ENCODE assay signal across 8 cellular contexts in genomic region chr6:24980507-24981384, GRCh38. TPM values are rescaled to one million over a fixed set of nuclear protein-coding genes. Genes with fewer than 3 reads are reported as not detected.
DNase-seq lines count a peak whose midpoint lies in the region; ATAC-seq and TF ChIP-seq lines count a peak whose summit lies in the region.

No MANE protein-coding gene starts in this region.

- peaks cover 0 to 5% of the 10 kb centered on the region in 2 donors for H3K4me1 ChIP-seq in lung (ENCODE audit: control insufficient read depth in 2 of 2, insufficient read depth in 2 of 2, low read length in 2 of 2)
- peaks cover 0 to 24% (median 9%) of the 10 kb centered on the region in 6 donors for H3K4me1 ChIP-seq in spleen
- peaks cover 16% of the 10 kb centered on the region for H3K4me1 ChIP-seq in testis

- H3K9me3 ChIP-seq in lung (ENCODE audit: control insufficient read depth in 2 of 2, insufficient read depth in 1 of 2, low read length in 1 of 2) (no peaks in the 10 kb centered on the region), spleen (no peaks in the 10 kb centered on the region), testis (no peaks in the 10 kb centered on the region)

- ATAC-seq in T-cell (replicated peaks in 1 of 4) (peak; percentile 29 to 61 (median 44)), lung (ENCODE audit: insufficient read depth, low FRiP score) (peak; percentile 54), GM21786 (IDR thresholded peaks at IDR 0.05; ENCODE audit: unreplicated experiment) (no peak), GM18867 (IDR thresholded peaks at IDR 0.05; ENCODE audit: unreplicated experiment) (no peak)

- intact Hi-C loops in spleen (cut with DNase I; ENCODE audit: low total_unique reads) = no loop called here
- intact Hi-C loops in testis (cut with DNase I; ENCODE audit: low total_unique reads) = no loop called here

- CTCF ChIA-PET in T-cell (lab: Charles Lee) = interaction anchor here in 1 of 2 donors (0.9 to 1.7 kb wide), 3 partner anchors 11 to 14 kb away, joined by 3 to 5 read pairs (median 3); no protein-coding TSS in a partner anchor

- TF ChIP-seq CTCF in lung (IDR thresholded peaks at IDR 0.05; ENCODE audit: control extremely low read depth, extremely low read depth) = no peak
- TF ChIP-seq CTCF in spleen (IDR thresholded peaks at IDR 0.05 in 8 of 11, conservative IDR thresholded peaks at IDR 0.05 in 3 of 11) = no peak
- no peak for TF ChIP-seq CTCF in testis (IDR thresholded peaks at IDR 0.05)

- H3K9me3 Mint-ChIP-seq in T-cell = no peaks in the 10 kb centered on the region

- peaks cover 15% of the 10 kb centered on the region for H3K36me3 Mint-ChIP-seq in T-cell

- no peaks in the 10 kb centered on the region for H3K36me3 ChIP-seq in lung (ENCODE audit: control insufficient read depth in 2 of 2, insufficient read depth in 2 of 2, low read length in 2 of 2)
- no peaks in the 10 kb centered on the region for H3K36me3 ChIP-seq in spleen
- H3K36me3 ChIP-seq in testis (ENCODE audit: low read depth, missing control alignments) = no peaks in the 10 kb centered on the region

- no peak overlapping the region for H3K4me3 Mint-ChIP-seq in T-cell

- WGBS in lung, 2 donors = 67 to 79% methylated on average over 4 of the region's 4 CpGs
- 74 to 84% (median 78%) methylated on average over 4 of the region's 4 CpGs for WGBS in spleen, 5 donors
- WGBS in testis, 2 donors = 64 to 74% methylated on average over 4 of the region's 4 CpGs

- H3K4me1 Mint-ChIP-seq in T-cell = peaks cover 64 to 69% (median 67%) of the 10 kb centered on the region in 3 donors

- H3K27ac ChIP-seq in lung (ENCODE audit: low read depth in 1 of 2, low read length in 1 of 2) (peak overlapping the region in 1 of 2 donors; percentile 56), spleen (no peak overlapping the region), testis (no peak overlapping the region)

- peak overlapping the region; percentile 75 for H3K27ac Mint-ChIP-seq in T-cell

- H3K4me3 ChIP-seq in lung (no peak overlapping the region), spleen (no peak overlapping the region), testis (no peak overlapping the region)

- no peaks in the 10 kb centered on the region for H3K27me3 Mint-ChIP-seq in T-cell

- POLR2A ChIA-PET in T-cell (lab: Charles Lee) = interaction anchor here (0.5 to 0.6 kb wide), 2 partner anchors 19 to 24 kb away, joined by 4 to 5 read pairs; no protein-coding TSS in a partner anchor

- H3K27me3 ChIP-seq in lung (ENCODE audit: control insufficient read depth, insufficient read depth) = no peaks in the 10 kb centered on the region
- no peaks in the 10 kb centered on the region for H3K27me3 ChIP-seq in spleen (replicated peaks in 1 of 7)
- H3K27me3 ChIP-seq in testis = no peaks in the 10 kb centered on the region

- no peak for TF ChIP-seq POLR2A in spleen (IDR thresholded peaks at IDR 0.05)
- TF ChIP-seq POLR2A in testis (IDR thresholded peaks at IDR 0.05) = no peak

- DNase-seq in AG20443 (ENCODE audit: low spot score) = peak; percentile 30
- DNase-seq in HT-29 (ENCODE audit: low spot score) = peak; percentile 30
- DNase-seq in T-cell = no peak
- no peak for DNase-seq in lung (ENCODE audit: low spot score)
- DNase-seq in spleen = no peak
- no peak for DNase-seq in testis

RNA-seq across cellular contexts. Expression of gene RIPOR2, which starts 45.0 kb away (rescaled TPM):
- 0.20 and 0.29 TPM in 2 replicates for total RNA-seq in HT-29 (2014; rRNA removed; shearing (Covaris generic))
- total RNA-seq in T-cell = 100 to 1,000 TPM; 381 to 480 (median 441) TPM
- total RNA-seq in lung = 10 to 100 TPM; 18.5 to 66.9 TPM
- 10 to 100 TPM in 1 of 2 donors, 1 to 10 TPM in 1; 7.9 to 97.6 TPM for polyA plus RNA-seq in lung
- 100 to 1,000 TPM; 128 to 247 (median 172) TPM for total RNA-seq in spleen
- 10 to 100 TPM; 40.6 to 43.4 (median 41.2) TPM for polyA plus RNA-seq in spleen
- total RNA-seq in testis = 1 to 10 TPM; 3.7 to 10.0 TPM
- polyA plus RNA-seq in testis (ENCODE audit: insufficient read depth, low read depth, low replicate concordance) = 15.1 TPM

Comparison
In these comparisons a context has a peak if more than half of its experiments do, and no peak if none do; other contexts are left out.
1. DNase-seq: peak in AG20443 (single experiment) and HT-29 (single experiment); none in T-cell (0 of 34), lung (single experiment), spleen (single experiment) and testis (single experiment).
2. ATAC-seq: peak in T-cell (4 of 4) and lung (single experiment); none in GM21786 (single experiment) and GM18867 (single experiment).